1 cellular context compared by ENCODE assay signal in genomic region chr5:52840286-52841050, GRCh38.
TF ChIP-seq lines count a peak whose summit lies in the region.

No MANE protein-coding gene starts in this region.

TF ChIP-seq in GM23338, 12 proteins besides CTCF, POLR2A, EP300 and RAD21:
- no peak for TF ChIP-seq EZH2phosphoT487 (IDR thresholded peaks at IDR 0.05; ENCODE audit: unreplicated experiment)
